Comparison of ENCODE assay signal across 6 cellular contexts in genomic region chr2:52570716-52571115, GRCh38.
"Had no signal": no experiment of that assay in that cellular context is flagged by ENCODE, and none has a peak within 500 bp of the region (broad histone marks: within the 10 kb centered on the region; RNA-seq: fewer than 3 reads in every experiment).

No MANE protein-coding gene starts in this region.

- H2AFZ ChIP-seq: GM23338 had no signal

- DNase-seq: H9, HCEC 1CT, KBM-7 had no signal

- H3K4me3 ChIP-seq: GM23338 had no signal

- ATAC-seq: GM23338, HepG2 had no signal

- H3K27ac ChIP-seq: HL-60 had no signal

- H3K4me2 ChIP-seq: GM23338 had no signal
